ENCODE assay signal across 8 cellular contexts in genomic region chr22:43136255-43136654, GRCh38. TPM values are rescaled to one million over a fixed set of nuclear protein-coding genes. Genes with fewer than 3 reads are reported as not detected.
A peak's percentile ranks its signal among the peaks of the same experiment; 100 is the strongest.
DNase-seq lines count a peak whose midpoint lies in the region; ATAC-seq and TF ChIP-seq lines count a peak whose summit lies in the region.

No MANE protein-coding gene starts in this region.

- H3K27me3 ChIP-seq in adrenal gland = no peaks in the 10 kb centered on the region

- H3K36me3 Mint-ChIP-seq in immature natural killer cell = peaks cover 0 to 14% (median 10%) of the 10 kb centered on the region in 3 donors

- H3K4me1 ChIP-seq in adrenal gland (replicated peaks in 1 of 2) = no peaks in the 10 kb centered on the region

- DNase-seq in GM10266 (ENCODE audit: extremely low spot score) (peak; percentile 78), NCI-H69 (lab: John Stamatoyannopoulos, UW) (peak; percentile 41), adrenal gland (peak in 3 of 7 donors; percentile 44 to 49 (median 47)), immature natural killer cell (peak; percentile 21 to 33 (median 24)), DMS153 treated with DMSO at 0.1 percent for 48 hours (lab: John Stamatoyannopoulos, UW; ENCODE audit: unreplicated experiment) (no peak), posterior vena cava (ENCODE audit: low spot score) (no peak)
- peak; percentile 12 for DNase-seq in stimulated activated naive CD4-positive, alpha-beta T cell treated with Interleukin-2 at 50 U/mL for 16 hours (lab: John Stamatoyannopoulos, UW)

- peak overlapping the region in 1 of 5 donors; percentile 17 for H3K27ac ChIP-seq in adrenal gland

- no peak overlapping the region for H3K4me3 Mint-ChIP-seq in immature natural killer cell

- no peak for TF ChIP-seq POLR2A in adrenal gland (IDR thresholded peaks at IDR 0.05)

- intact Hi-C loops in adrenal gland (cut with DNase I) = no loop called here
- intact Hi-C loops in posterior vena cava (cut with DNase I) = no loop called here

- peak; percentile 80 for TF ChIP-seq CTCF in GM10266 (IDR thresholded peaks at IDR 0.05; ENCODE audit: control insufficient read depth, insufficient read depth, low read depth, missing control alignments)
- TF ChIP-seq CTCF in adrenal gland (IDR thresholded peaks at IDR 0.05) = peak; percentile 31 to 58 (median 50)

- no peaks in the 10 kb centered on the region for H3K9me3 ChIP-seq in adrenal gland (replicated peaks in 1 of 3)

- peaks cover 0 to 70% of the 10 kb centered on the region in 2 donors for H3K36me3 ChIP-seq in adrenal gland (replicated peaks in 1 of 2)

- no peaks in the 10 kb centered on the region for H3K9me3 Mint-ChIP-seq in immature natural killer cell

- peaks cover 4 to 8% of the 10 kb centered on the region in 2 donors for H3K4me1 Mint-ChIP-seq in immature natural killer cell

- peak overlapping the region in 1 of 6 donors; percentile 44 for H3K27ac Mint-ChIP-seq in immature natural killer cell

- 38 to 50% (median 45%) methylated on average over 8 to 9 of the region's 9 CpGs for WGBS in adrenal gland, 4 donors

- H3K27me3 Mint-ChIP-seq in immature natural killer cell (ENCODE audit: low read depth in 3 of 3) = peaks cover 0 to 2% (median 0%) of the 10 kb centered on the region in 3 donors

- H3K4me3 ChIP-seq in adrenal gland = no peak overlapping the region

- ATAC-seq in HG02763 (IDR thresholded peaks at IDR 0.05; ENCODE audit: unreplicated experiment) = no peak

RNA-seq across cellular contexts. Expression of gene MCAT, which starts 6.9 kb away (rescaled TPM):
- total RNA-seq in adrenal gland = 10 to 100 TPM; 26.4 to 92.9 (median 30.8) TPM
- 10 to 100 TPM; 16.9 to 28.2 (median 19.5) TPM for polyA plus RNA-seq in adrenal gland
- polyA plus RNA-seq in immature natural killer cell = 10 to 100 TPM in 1 of 3 donors, 1 to 10 TPM in 2; 5.8 to 10.2 (median 9.6) TPM
- total RNA-seq in posterior vena cava = 10 to 100 TPM in 1 of 2 donors, 1 to 10 TPM in 1; 8.9 to 10.2 TPM

RNA-seq across cellular contexts. Expression of gene TSPO, which starts 15.1 kb away (rescaled TPM):
- total RNA-seq in adrenal gland (100 to 1,000 TPM; 131 to 881 (median 235) TPM), posterior vena cava (10 to 100 TPM; 75.1 to 84.3 TPM)
- polyA plus RNA-seq in adrenal gland (100 to 1,000 TPM in 2 of 3 donors, 1 to 10 TPM in 1; 7.8 to 351 (median 182) TPM), immature natural killer cell (100 to 1,000 TPM; 338 to 509 (median 463) TPM)

RNA-seq across cellular contexts. Expression of gene BIK, which starts 25.7 kb away (rescaled TPM):
- total RNA-seq in adrenal gland (1 to 10 TPM; 1.7 to 7.4 (median 2.5) TPM), posterior vena cava (not detected)
- polyA plus RNA-seq in adrenal gland (1 to 10 TPM in 2 of 3 donors, not detected in 1; 3.1 to 3.4 TPM), immature natural killer cell (1 to 10 TPM in 1 of 3 donors, under 1 TPM in 1, not detected in 1; 0.45 to 1.6 TPM)

RNA-seq across cellular contexts. Expression of gene TTLL1, which starts 47.1 kb away (rescaled TPM):
- total RNA-seq in adrenal gland (10 to 100 TPM in 2 of 8 donors, 1 to 10 TPM in 6; 5.8 to 11.1 (median 8.3) TPM), posterior vena cava (1 to 10 TPM; 5.0 to 7.2 TPM)
- polyA plus RNA-seq in adrenal gland (10 to 100 TPM in 1 of 3 donors, 1 to 10 TPM in 2; 5.0 to 12.9 (median 7.0) TPM), immature natural killer cell (10 to 100 TPM in 1 of 3 donors, 1 to 10 TPM in 2; 9.4 to 14.4 (median 9.9) TPM)

RNA-seq across cellular contexts. Expression of gene TTLL12, which starts 50.7 kb away (rescaled TPM):
- total RNA-seq in adrenal gland (10 to 100 TPM; 36.5 to 85.2 (median 63.6) TPM), posterior vena cava (10 to 100 TPM; 13.9 to 16.0 TPM)
- polyA plus RNA-seq in adrenal gland (10 to 100 TPM; 22.6 to 40.0 (median 22.8) TPM), immature natural killer cell (10 to 100 TPM; 10.8 to 17.5 (median 16.4) TPM)

Comparison
In these comparisons a context has a peak if more than half of its experiments do, and no peak if none do; other contexts are left out.
1. DNase-seq: peak in GM10266 (single experiment), NCI-H69 (single experiment), immature natural killer cell (3 of 3) and stimulated activated naive CD4-positive, alpha-beta T cell treated with Interleukin-2 at 50 U/mL for 16 hours (single experiment); none in DMS153 treated with DMSO at 0.1 percent for 48 hours (single experiment) and posterior vena cava (single experiment).